Comparison of ENCODE assay signal across 15 cellular contexts in the genomic region with DNA sequence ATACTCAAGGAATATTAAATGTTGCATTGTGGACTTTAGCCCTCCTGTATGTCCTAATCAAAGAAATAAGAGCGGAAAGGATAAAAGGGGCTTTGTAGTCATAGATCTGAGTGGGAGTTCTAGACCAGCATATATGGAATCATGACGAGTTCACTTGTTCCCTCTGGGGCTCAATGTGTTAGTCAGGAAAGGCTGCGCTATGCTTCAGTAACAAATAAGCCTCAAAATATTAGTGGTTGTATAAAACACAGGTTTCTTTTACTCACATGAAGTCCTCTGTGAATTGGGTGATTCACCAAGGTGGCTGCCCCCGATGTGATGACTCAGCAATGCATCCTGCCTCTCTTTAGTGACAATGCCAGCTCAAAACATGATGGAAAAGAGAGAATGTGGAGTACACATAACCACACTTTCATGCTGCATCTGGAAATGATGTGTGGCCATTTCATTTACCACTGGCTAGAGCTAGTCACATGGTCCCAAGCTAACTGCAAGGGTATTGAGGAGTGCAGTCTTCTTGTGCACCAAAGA.
"Had no signal": no experiment of that assay in that cellular context is flagged by ENCODE, and none has a peak within 500 bp of the region (broad histone marks: within the 10 kb centered on the region; RNA-seq: fewer than 3 reads in every experiment).

No MANE protein-coding gene starts in this region.

- ATAC-seq: activated CD4-positive, CD25-positive, alpha-beta regulatory T cell treated with anti-CD3 and anti-CD28 coated beads, Interleukin-2, amount 50 U/mL, for 24 hours; left lobe of liver; upper lobe of right lung had no signal

- DNase-seq: activated CD8-positive, alpha-beta memory T cell treated with anti-CD3 and anti-CD28 coated beads, Interleukin-2, amount 50 U/mL, for 48 hours; adrenal gland; islet precursor cell; ovary; sigmoid colon; spleen; T-helper 9 cell; upper lobe of right lung had no signal

- H2AFZ ChIP-seq: hepatocyte, neural progenitor cell had no signal

- H3K27ac Mint-ChIP-seq: activated naive CD4-positive, alpha-beta T cell treated with anti-CD3 and anti-CD28 coated beads, Interleukin-2, amount 50 U/mL, for 24 hours; neural progenitor cell had no signal

- H3K4me1 ChIP-seq: adrenal gland, neural progenitor cell, sigmoid colon, spleen, upper lobe of right lung had no signal

- H3K4me3 ChIP-seq: adrenal gland, cardiac muscle cell, hepatocyte, neural progenitor cell, ovary, sigmoid colon, spleen, thoracic aorta, upper lobe of right lung had no signal

- H3K36me3 Mint-ChIP-seq: activated naive CD4-positive, alpha-beta T cell treated with anti-CD3 and anti-CD28 coated beads, Interleukin-2, amount 50 U/mL, for 24 hours had no signal

- H3K9ac ChIP-seq: neural progenitor cell had no signal

- H3K27ac ChIP-seq: adrenal gland, cardiac muscle cell, hepatocyte, neural progenitor cell, ovary, sigmoid colon, spleen, thoracic aorta, upper lobe of right lung had no signal

- H3K4me2 ChIP-seq: hepatocyte, neural progenitor cell had no signal

- H3K9me3 Mint-ChIP-seq: activated naive CD4-positive, alpha-beta T cell treated with anti-CD3 and anti-CD28 coated beads, Interleukin-2, amount 50 U/mL, for 24 hours had no signal

- H3K79me2 ChIP-seq: hepatocyte had no signal

- H3K27me3 ChIP-seq: adrenal gland, cardiac muscle cell, hepatocyte, neural progenitor cell, ovary, sigmoid colon, upper lobe of right lung had no signal

- H3K4me1 Mint-ChIP-seq: activated naive CD4-positive, alpha-beta T cell treated with anti-CD3 and anti-CD28 coated beads, Interleukin-2, amount 50 U/mL, for 24 hours had no signal

- H3K36me3 ChIP-seq: adrenal gland, cardiac muscle cell, neural progenitor cell, ovary, sigmoid colon, spleen, thoracic aorta, upper lobe of right lung had no signal

- H3K4me3 Mint-ChIP-seq: activated naive CD4-positive, alpha-beta T cell treated with anti-CD3 and anti-CD28 coated beads, Interleukin-2, amount 50 U/mL, for 24 hours; neural progenitor cell had no signal

- H3K9me3 ChIP-seq: adrenal gland, ovary, sigmoid colon, thoracic aorta, upper lobe of right lung had no signal
